ENCODE assay signal across 15 cellular contexts in the genomic region with DNA sequence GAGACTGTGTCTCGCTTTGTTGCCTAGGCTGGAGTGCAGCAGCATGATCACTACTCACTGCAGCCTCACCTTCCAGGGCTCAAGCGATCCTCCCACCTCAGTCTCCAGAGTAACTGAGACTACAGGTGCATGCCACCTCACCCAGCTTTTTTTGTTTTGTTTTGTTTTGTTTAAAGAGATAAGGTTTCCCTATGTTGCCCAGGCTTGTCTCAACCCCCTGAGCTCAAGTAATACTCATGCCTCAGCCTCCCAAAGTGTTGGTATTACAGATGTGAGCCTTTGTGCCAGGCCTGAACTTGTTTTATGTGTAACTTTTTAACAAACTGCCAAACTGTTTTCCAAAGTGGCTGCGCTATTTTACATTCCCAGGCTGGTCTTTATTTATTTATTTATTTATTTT. TPM values are rescaled to one million over a fixed set of nuclear protein-coding genes. Genes with fewer than 3 reads are reported as not detected.
DNase-seq lines count a peak whose midpoint lies in the region; ATAC-seq and TF ChIP-seq lines count a peak whose summit lies in the region.
"Had no signal": no experiment of that assay in that cellular context is flagged by ENCODE, and none has a peak within 500 bp of the region (broad histone marks: within the 10 kb centered on the region; RNA-seq: fewer than 3 reads in every experiment).

No MANE protein-coding gene starts in this region.

- no peak for ATAC-seq in SK-N-SH treated with all-trans-retinoic acid at 6 μM for 48 hours
- ATAC-seq: GM23338, HepG2 had no signal

- H3K36me3 ChIP-seq in BLaER1, result no peaks in the 10 kb centered on the region; the same call in 1 of the 2 replicates

- TF ChIP-seq CTCF in HL-60 (IDR thresholded peaks at IDR 0.05; ENCODE audit: insufficient read depth, low read length), result no peak
- no peak for TF ChIP-seq CTCF in epithelial cell of esophagus (IDR thresholded peaks at IDR 0.05; ENCODE audit: insufficient read depth, low read depth, low read length, missing control alignments)
- TF ChIP-seq CTCF in glutamatergic neuron (IDR thresholded peaks at IDR 0.05; ENCODE audit: partially characterized antibody, unreplicated experiment), result no peak

- H3K4me2 ChIP-seq in BLaER1, result peak overlapping the region; percentile 70
- H3K4me2 ChIP-seq: GM23338 had no signal

- H3K36me3 Mint-ChIP-seq in glutamatergic neuron (ENCODE audit: unreplicated experiment), result no peaks in the 10 kb centered on the region
- H3K36me3 Mint-ChIP-seq: IgD-negative memory B cell had no signal

- no peaks in the 10 kb centered on the region for H4K20me1 ChIP-seq in BLaER1

- no peaks in the 10 kb centered on the region for H3K9me3 Mint-ChIP-seq in glutamatergic neuron (ENCODE audit: unreplicated experiment)
- H3K9me3 Mint-ChIP-seq: CD4-positive, alpha-beta T cell; GM23338; IgD-negative memory B cell had no signal

- 0 out of 2 replicates have a peak overlapping the region, but pooled peaks have one; percentile 7 for H3K9ac ChIP-seq in BLaER1

- H3K4me3 Mint-ChIP-seq in glutamatergic neuron (ENCODE audit: unreplicated experiment), result no peak overlapping the region
- H3K4me3 Mint-ChIP-seq: B cell; CD4-positive, alpha-beta T cell; GM23338; IgD-negative memory B cell had no signal

- peaks cover 9% of the 10 kb centered on the region for H3K4me1 Mint-ChIP-seq in glutamatergic neuron (ENCODE audit: low read depth, unreplicated experiment)

- no peaks in the 10 kb centered on the region for H3K27me3 Mint-ChIP-seq in glutamatergic neuron (ENCODE audit: unreplicated experiment)
- H3K27me3 Mint-ChIP-seq: B cell had no signal

- H3K9me3 ChIP-seq in BLaER1, result peaks cover 20% of the 10 kb centered on the region
- H3K9me3 ChIP-seq: Caco-2 had no signal

- peaks cover 93% of the 10 kb centered on the region for H3K4me1 ChIP-seq in BLaER1

- DNase-seq in HL-60 (ENCODE audit: low read depth in 1 of 2, low spot score in 1 of 2), result no peak
- DNase-seq in NCI-H345 (lab: John Stamatoyannopoulos, UW), result peak; percentile 27
- DNase-seq in epithelial cell of esophagus (ENCODE audit: low read depth), result peak; percentile 33
- DNase-seq in NCI-H524 (lab: John Stamatoyannopoulos, UW), result no peak
- DNase-seq in glutamatergic neuron, result no peak
- DNase-seq: Caco-2; CD4-positive, alpha-beta T cell; DMS79 had no signal

- no peak overlapping the region for H3K27ac Mint-ChIP-seq in glutamatergic neuron (ENCODE audit: unreplicated experiment)
- H3K27ac Mint-ChIP-seq: B cell; CD4-positive, alpha-beta T cell; GM23338; IgD-negative memory B cell had no signal

- 0 out of 2 replicates have a peak overlapping the region, but pooled peaks have one; percentile 19 for H3K4me3 ChIP-seq in BLaER1
- H3K4me3 ChIP-seq in HL-60 (replicated peaks; ENCODE audit: insufficient read depth, low read length), result no peak overlapping the region
- no peak overlapping the region for H3K4me3 ChIP-seq in epithelial cell of esophagus (ENCODE audit: low read length)
- H3K4me3 ChIP-seq: GM23338 had no signal

- peak overlapping the region; percentile 88 for H3K27ac ChIP-seq in BLaER1
- H3K27ac ChIP-seq in HL-60 (replicated peaks), result peak overlapping the region; percentile 81
- H3K27ac ChIP-seq: C4-2B had no signal

- H3K27me3 ChIP-seq in BLaER1 (no peaks in the 10 kb centered on the region), HL-60 (ENCODE audit: insufficient read depth, poor library complexity, severe bottlenecking) (no peaks in the 10 kb centered on the region)

TF ChIP-seq in SK-N-SH treated with all-trans-retinoic acid at 6 μM for 48 hours, 23 proteins besides CTCF, POLR2A, EP300 and RAD21:
- TF ChIP-seq CSDC2 (CRISPR knock-in tag; IDR thresholded peaks at IDR 0.05) (no peak), ZNF8 (CRISPR knock-in tag; IDR thresholded peaks at IDR 0.05) (no peak), ZFP30 (CRISPR knock-in tag; IDR thresholded peaks at IDR 0.05) (no peak), BACH2 (CRISPR knock-in tag; IDR thresholded peaks at IDR 0.05; ENCODE audit: borderline replicate concordance) (no peak), OSR1 (CRISPR knock-in tag; IDR thresholded peaks at IDR 0.05) (no peak), ARNTL (CRISPR knock-in tag; IDR thresholded peaks at IDR 0.05; ENCODE audit: borderline replicate concordance, low read depth) (no peak), PPARA (CRISPR knock-in tag; IDR thresholded peaks at IDR 0.05; ENCODE audit: borderline replicate concordance) (no peak), ZNF70 (CRISPR knock-in tag; IDR thresholded peaks at IDR 0.05) (no peak), ZNF565 (CRISPR knock-in tag; conservative IDR thresholded peaks at IDR 0.05; ENCODE audit: low read depth) (no peak), ISL1 (CRISPR knock-in tag; IDR thresholded peaks at IDR 0.05) (no peak), TOX (CRISPR knock-in tag; IDR thresholded peaks at IDR 0.05; ENCODE audit: borderline replicate concordance) (no peak), GLIS3 (CRISPR knock-in tag; IDR thresholded peaks at IDR 0.05) (no peak), ZC3H10 (CRISPR knock-in tag; IDR thresholded peaks at IDR 0.05) (no peak), SNAI2 (CRISPR knock-in tag; IDR thresholded peaks at IDR 0.05) (no peak)
- TF ChIP-seq, protein P1, sequence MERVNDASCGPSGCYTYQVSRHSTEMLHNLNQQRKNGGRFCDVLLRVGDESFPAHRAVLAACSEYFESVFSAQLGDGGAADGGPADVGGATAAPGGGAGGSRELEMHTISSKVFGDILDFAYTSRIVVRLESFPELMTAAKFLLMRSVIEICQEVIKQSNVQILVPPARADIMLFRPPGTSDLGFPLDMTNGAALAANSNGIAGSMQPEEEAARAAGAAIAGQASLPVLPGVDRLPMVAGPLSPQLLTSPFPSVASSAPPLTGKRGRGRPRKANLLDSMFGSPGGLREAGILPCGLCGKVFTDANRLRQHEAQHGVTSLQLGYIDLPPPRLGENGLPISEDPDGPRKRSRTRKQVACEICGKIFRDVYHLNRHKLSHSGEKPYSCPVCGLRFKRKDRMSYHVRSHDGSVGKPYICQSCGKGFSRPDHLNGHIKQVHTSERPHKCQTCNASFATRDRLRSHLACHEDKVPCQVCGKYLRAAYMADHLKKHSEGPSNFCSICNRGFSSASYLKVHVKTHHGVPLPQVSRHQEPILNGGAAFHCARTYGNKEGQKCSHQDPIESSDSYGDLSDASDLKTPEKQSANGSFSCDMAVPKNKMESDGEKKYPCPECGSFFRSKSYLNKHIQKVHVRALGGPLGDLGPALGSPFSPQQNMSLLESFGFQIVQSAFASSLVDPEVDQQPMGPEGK (CRISPR knock-in tag; IDR thresholded peaks at IDR 0.05; ENCODE audit: borderline replicate concordance), result no peak
- TF ChIP-seq, protein P2, sequence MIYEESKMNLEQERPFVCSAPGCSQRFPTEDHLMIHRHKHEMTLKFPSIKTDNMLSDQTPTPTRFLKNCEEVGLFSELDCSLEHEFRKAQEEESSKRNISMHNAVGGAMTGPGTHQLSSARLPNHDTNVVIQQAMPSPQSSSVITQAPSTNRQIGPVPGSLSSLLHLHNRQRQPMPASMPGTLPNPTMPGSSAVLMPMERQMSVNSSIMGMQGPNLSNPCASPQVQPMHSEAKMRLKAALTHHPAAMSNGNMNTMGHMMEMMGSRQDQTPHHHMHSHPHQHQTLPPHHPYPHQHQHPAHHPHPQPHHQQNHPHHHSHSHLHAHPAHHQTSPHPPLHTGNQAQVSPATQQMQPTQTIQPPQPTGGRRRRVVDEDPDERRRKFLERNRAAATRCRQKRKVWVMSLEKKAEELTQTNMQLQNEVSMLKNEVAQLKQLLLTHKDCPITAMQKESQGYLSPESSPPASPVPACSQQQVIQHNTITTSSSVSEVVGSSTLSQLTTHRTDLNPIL (CRISPR knock-in tag; IDR thresholded peaks at IDR 0.05; ENCODE audit: low read depth), result no peak
- TF ChIP-seq, protein P3, sequence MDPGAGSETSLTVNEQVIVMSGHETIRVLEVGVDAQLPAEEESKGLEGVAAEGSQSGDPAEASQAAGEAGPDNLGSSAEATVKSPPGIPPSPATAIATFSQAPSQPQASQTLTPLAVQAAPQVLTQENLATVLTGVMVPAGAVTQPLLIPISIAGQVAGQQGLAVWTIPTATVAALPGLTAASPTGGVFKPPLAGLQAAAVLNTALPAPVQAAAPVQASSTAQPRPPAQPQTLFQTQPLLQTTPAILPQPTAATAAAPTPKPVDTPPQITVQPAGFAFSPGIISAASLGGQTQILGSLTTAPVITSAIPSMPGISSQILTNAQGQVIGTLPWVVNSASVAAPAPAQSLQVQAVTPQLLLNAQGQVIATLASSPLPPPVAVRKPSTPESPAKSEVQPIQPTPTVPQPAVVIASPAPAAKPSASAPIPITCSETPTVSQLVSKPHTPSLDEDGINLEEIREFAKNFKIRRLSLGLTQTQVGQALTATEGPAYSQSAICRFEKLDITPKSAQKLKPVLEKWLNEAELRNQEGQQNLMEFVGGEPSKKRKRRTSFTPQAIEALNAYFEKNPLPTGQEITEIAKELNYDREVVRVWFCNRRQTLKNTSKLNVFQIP (CRISPR knock-in tag; IDR thresholded peaks at IDR 0.05; ENCODE audit: borderline replicate concordance, low read depth), result no peak
- TF ChIP-seq, protein P4, sequence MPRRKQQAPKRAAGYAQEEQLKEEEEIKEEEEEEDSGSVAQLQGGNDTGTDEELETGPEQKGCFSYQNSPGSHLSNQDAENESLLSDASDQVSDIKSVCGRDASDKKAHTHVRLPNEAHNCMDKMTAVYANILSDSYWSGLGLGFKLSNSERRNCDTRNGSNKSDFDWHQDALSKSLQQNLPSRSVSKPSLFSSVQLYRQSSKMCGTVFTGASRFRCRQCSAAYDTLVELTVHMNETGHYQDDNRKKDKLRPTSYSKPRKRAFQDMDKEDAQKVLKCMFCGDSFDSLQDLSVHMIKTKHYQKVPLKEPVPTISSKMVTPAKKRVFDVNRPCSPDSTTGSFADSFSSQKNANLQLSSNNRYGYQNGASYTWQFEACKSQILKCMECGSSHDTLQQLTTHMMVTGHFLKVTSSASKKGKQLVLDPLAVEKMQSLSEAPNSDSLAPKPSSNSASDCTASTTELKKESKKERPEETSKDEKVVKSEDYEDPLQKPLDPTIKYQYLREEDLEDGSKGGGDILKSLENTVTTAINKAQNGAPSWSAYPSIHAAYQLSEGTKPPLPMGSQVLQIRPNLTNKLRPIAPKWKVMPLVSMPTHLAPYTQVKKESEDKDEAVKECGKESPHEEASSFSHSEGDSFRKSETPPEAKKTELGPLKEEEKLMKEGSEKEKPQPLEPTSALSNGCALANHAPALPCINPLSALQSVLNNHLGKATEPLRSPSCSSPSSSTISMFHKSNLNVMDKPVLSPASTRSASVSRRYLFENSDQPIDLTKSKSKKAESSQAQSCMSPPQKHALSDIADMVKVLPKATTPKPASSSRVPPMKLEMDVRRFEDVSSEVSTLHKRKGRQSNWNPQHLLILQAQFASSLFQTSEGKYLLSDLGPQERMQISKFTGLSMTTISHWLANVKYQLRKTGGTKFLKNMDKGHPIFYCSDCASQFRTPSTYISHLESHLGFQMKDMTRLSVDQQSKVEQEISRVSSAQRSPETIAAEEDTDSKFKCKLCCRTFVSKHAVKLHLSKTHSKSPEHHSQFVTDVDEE (CRISPR knock-in tag; IDR thresholded peaks at IDR 0.05), result no peak

RNA-seq across cellular contexts. Expression of a gene that starts 41.8 kb away (rescaled TPM):
- 3.0 TPM for total RNA-seq in glutamatergic neuron (ENCODE audit: unreplicated experiment)

Comparison
In these comparisons a context has a peak if more than half of its experiments do, and no peak if none do; other contexts are left out.
1. DNase-seq: peak in NCI-H345 (single experiment) and epithelial cell of esophagus (single experiment); none in HL-60 (0 of 2), NCI-H524 (0 of 2) and glutamatergic neuron (single experiment).